In genomic region chr15:81481326-81481725, GRCh38 we compare ENCODE assay signal across 24 cellular contexts.
"Had no signal": no experiment of that assay in that cellular context is flagged by ENCODE, and none has a peak within 500 bp of the region (broad histone marks: within the 10 kb centered on the region; RNA-seq: fewer than 3 reads in every experiment).

No MANE protein-coding gene starts in this region.

- H3K4me3 ChIP-seq: colonic mucosa, gastrocnemius medialis, hepatocyte, lung, mucosa of descending colon, skin epidermis, spleen, testis, tibial artery had no signal

- H3K4me3 Mint-ChIP-seq: dendritic cell treated with granulocyte-macrophage colony-stimulating factor and Interleukin-4, amounts not matched to agents 40 ng/mL and 50 ng/mL, for 4 days; endodermal cell; memory B cell; natural killer cell treated with Interleukin-12 subunit alpha and Interleukin-12 subunit beta and Interleukin-15 and Interleukin-18, amount 100 ng/mL, for 72 hours; type B pancreatic cell had no signal

- H3K9me3 ChIP-seq: colonic mucosa, gastrocnemius medialis, heart left ventricle, mucosa of descending colon, neutrophil, spleen, testis, tibial artery had no signal

- H2AFZ ChIP-seq: hepatocyte, parathyroid adenoma had no signal

- H3K9ac ChIP-seq: parathyroid adenoma had no signal

- H3K27ac Mint-ChIP-seq: dendritic cell treated with granulocyte-macrophage colony-stimulating factor and Interleukin-4, amounts not matched to agents 40 ng/mL and 50 ng/mL, for 4 days; endodermal cell; memory B cell; natural killer cell treated with Interleukin-12 subunit alpha and Interleukin-12 subunit beta and Interleukin-15 and Interleukin-18, amount 100 ng/mL, for 72 hours; progenitor cell of endocrine pancreas; stimulated activated memory B cell treated with anti-CD40 and anti-IgM and Interleukin-4, amounts not matched to agents 10 μg/mL and 1 μg/mL and 100 μg/mL, for 72 hours; type B pancreatic cell had no signal

- H3K4me1 ChIP-seq: colonic mucosa, gastrocnemius medialis, heart left ventricle, parathyroid adenoma, testis, tibial artery had no signal

- H3K27me3 ChIP-seq: colonic mucosa, gastrocnemius medialis, heart left ventricle, hepatocyte, neutrophil, spleen, testis, tibial artery had no signal

- H3K79me2 ChIP-seq: hepatocyte, parathyroid adenoma had no signal

- H3K27me3 Mint-ChIP-seq: dendritic cell treated with granulocyte-macrophage colony-stimulating factor and Interleukin-4, amounts not matched to agents 40 ng/mL and 50 ng/mL, for 4 days; naive B cell; stimulated activated memory B cell treated with anti-CD40 and anti-IgM and Interleukin-4, amounts not matched to agents 10 μg/mL and 1 μg/mL and 100 μg/mL, for 72 hours; type B pancreatic cell had no signal

- H3K27ac ChIP-seq: colonic mucosa, epithelial cell of prostate, gastrocnemius medialis, heart left ventricle, hepatocyte, neutrophil, parathyroid adenoma, skin epidermis, spleen, testis, tibial artery had no signal

- ATAC-seq: natural killer cell treated with Interleukin-12 subunit alpha and Interleukin-12 subunit beta and Interleukin-15 and Interleukin-18, amount 100 ng/mL, for 72 hours; stimulated activated memory B cell treated with anti-CD40 and anti-IgM and Interleukin-4, amounts not matched to agents 10 μg/mL and 1 μg/mL and 100 μg/mL, for 72 hours had no signal

- H3K4me2 ChIP-seq: hepatocyte had no signal

- DNase-seq: effector CD8-positive, alpha-beta T cell; gastrocnemius medialis; kidney; spleen; stimulated activated CD4-positive, alpha-beta T cell treated with anti-CD3 and anti-CD28 coated beads, Interleukin-4, amount 100 ng/mL, for 4 hours; tibial artery had no signal

- H3K9me3 Mint-ChIP-seq: dendritic cell treated with granulocyte-macrophage colony-stimulating factor and Interleukin-4, amounts not matched to agents 40 ng/mL and 50 ng/mL, for 4 days; endodermal cell; memory B cell; naive B cell; natural killer cell treated with Interleukin-12 subunit alpha and Interleukin-12 subunit beta and Interleukin-15 and Interleukin-18, amount 100 ng/mL, for 72 hours; stimulated activated memory B cell treated with anti-CD40 and anti-IgM and Interleukin-4, amounts not matched to agents 10 μg/mL and 1 μg/mL and 100 μg/mL, for 72 hours; type B pancreatic cell had no signal

- H3K4me1 Mint-ChIP-seq: memory B cell had no signal

- H3K36me3 ChIP-seq: colonic mucosa, gastrocnemius medialis, heart left ventricle, neutrophil, spleen, tibial artery had no signal

- H3K36me3 Mint-ChIP-seq: memory B cell; naive B cell; natural killer cell treated with Interleukin-12 subunit alpha and Interleukin-12 subunit beta and Interleukin-15 and Interleukin-18, amount 100 ng/mL, for 72 hours; stimulated activated memory B cell treated with anti-CD40 and anti-IgM and Interleukin-4, amounts not matched to agents 10 μg/mL and 1 μg/mL and 100 μg/mL, for 72 hours; type B pancreatic cell had no signal
